16 cellular contexts compared by ENCODE assay signal in genomic region chr15:69558138-69558409, GRCh38.
DNase-seq lines count a peak whose midpoint lies in the region; ATAC-seq, FAIRE-seq and TF ChIP-seq lines count a peak whose summit lies in the region.
"Had no signal": no experiment of that assay in that cellular context is flagged by ENCODE, and none has a peak within 500 bp of the region (broad histone marks: within the 10 kb centered on the region; RNA-seq: fewer than 3 reads in every experiment).

No MANE protein-coding gene starts in this region.

- no peak overlapping the region for H3K4me3 Mint-ChIP-seq in astrocyte (ENCODE audit: unreplicated experiment)
- H3K4me3 Mint-ChIP-seq: activated CD4-positive, alpha-beta T cell treated with anti-CD3 and anti-CD28 coated beads, Interleukin-2, amount 10 ng/mL, durations not matched to agents 7 days and 5 days; activated naive CD8-positive, alpha-beta T cell; CD8-positive, alpha-beta T cell; H9 had no signal

- H3K9me3 ChIP-seq in HEK293 (ENCODE audit: control insufficient read depth, insufficient read depth, low read depth, low read length) (no peaks in the 10 kb centered on the region), astrocyte (ENCODE audit: insufficient read depth, low read depth, low read length) (no peaks in the 10 kb centered on the region), mucosa of rectum (ENCODE audit: control insufficient read depth in 2 of 2, low read length in 2 of 2) (no peaks in the 10 kb centered on the region), tibial nerve (no peaks in the 10 kb centered on the region)
- H3K9me3 ChIP-seq: lower lobe of right lung had no signal

- H3K79me2 ChIP-seq in astrocyte (ENCODE audit: insufficient read depth, low read length): no peaks in the 10 kb centered on the region

- H3K27ac Mint-ChIP-seq in astrocyte (ENCODE audit: unreplicated experiment): peak overlapping the region; percentile 71
- H3K27ac Mint-ChIP-seq: activated CD4-positive, alpha-beta T cell treated with anti-CD3 and anti-CD28 coated beads, Interleukin-2, amount 10 ng/mL, durations not matched to agents 7 days and 5 days; activated naive CD8-positive, alpha-beta T cell; CD8-positive, alpha-beta T cell; H9 had no signal

- H3K4me2 ChIP-seq in astrocyte (ENCODE audit: low read length): no peak overlapping the region

- no peak for FAIRE-seq in astrocyte (lab: Jason Lieb, UNC)

- POLR2A ChIA-PET in HEK293 (lab: Yijun Ruan, JAX): no interaction called here

- peaks cover 13% of the 10 kb centered on the region for H3K4me1 Mint-ChIP-seq in astrocyte (ENCODE audit: low read depth, unreplicated experiment)
- H3K4me1 Mint-ChIP-seq: activated CD4-positive, alpha-beta T cell treated with anti-CD3 and anti-CD28 coated beads, Interleukin-2, amount 10 ng/mL, durations not matched to agents 7 days and 5 days had no signal

- CTCF ChIA-PET in HEK293 (lab: Yijun Ruan, JAX): interaction anchor here (1.1 to 1.3 kb wide), 3 partner anchors 14 to 36 kb away, joined by 3 read pairs; no protein-coding TSS in a partner anchor

- TF ChIP-seq CTCF in HEK293 (tag by site-specific recombination; IDR thresholded peaks at IDR 0.05) (no peak), astrocyte (IDR thresholded peaks at IDR 0.05; ENCODE audit: insufficient read depth, low read depth, low read length) (no peak), tibial nerve (IDR thresholded peaks at IDR 0.05) (no peak)

- H3K27me3 Mint-ChIP-seq in astrocyte (ENCODE audit: low read depth, unreplicated experiment): peaks cover 25% of the 10 kb centered on the region
- H3K27me3 Mint-ChIP-seq: activated naive CD8-positive, alpha-beta T cell had no signal

- H3K9ac ChIP-seq in astrocyte (ENCODE audit: low read length) (no peak overlapping the region), mucosa of rectum (ENCODE audit: low read depth in 1 of 2, low read length in 2 of 2) (no peak overlapping the region)

- no peak overlapping the region for H3K4me3 ChIP-seq in HEK293 (ENCODE audit: low read depth, low read length)
- H3K4me3 ChIP-seq in astrocyte (ENCODE audit: insufficient read depth, low read depth, low read length): no peak overlapping the region
- no peak overlapping the region for H3K4me3 ChIP-seq in mucosa of rectum (ENCODE audit: low read length in 2 of 2)
- no peak overlapping the region for H3K4me3 ChIP-seq in tibial nerve
- H3K4me3 ChIP-seq: lower lobe of right lung had no signal

- no peaks in the 10 kb centered on the region for H3K9me3 Mint-ChIP-seq in astrocyte (ENCODE audit: unreplicated experiment)
- H3K9me3 Mint-ChIP-seq: activated CD4-positive, alpha-beta T cell treated with anti-CD3 and anti-CD28 coated beads, Interleukin-2, amount 10 ng/mL, durations not matched to agents 7 days and 5 days; CD8-positive, alpha-beta T cell; H9 had no signal

- H3K36me3 ChIP-seq in HEK293 (ENCODE audit: control insufficient read depth in 2 of 2, insufficient read depth in 1 of 2, low read length in 2 of 2) (no peaks in the 10 kb centered on the region), astrocyte (ENCODE audit: insufficient read depth, low read length) (no peaks in the 10 kb centered on the region), mucosa of rectum (ENCODE audit: control insufficient read depth in 2 of 2, insufficient read depth in 2 of 2, low read length in 2 of 2) (no peaks in the 10 kb centered on the region), tibial nerve (no peaks in the 10 kb centered on the region)
- H3K36me3 ChIP-seq: lower lobe of right lung had no signal

- H4K20me1 ChIP-seq in astrocyte (ENCODE audit: insufficient read depth, low read length): no peaks in the 10 kb centered on the region

- H3K4me1 ChIP-seq in HEK293 (ENCODE audit: control insufficient read depth, insufficient read depth, low read length) (peaks cover 9% of the 10 kb centered on the region), astrocyte (ENCODE audit: insufficient read depth, low read length) (peaks cover 18% of the 10 kb centered on the region), mucosa of rectum (ENCODE audit: control insufficient read depth in 2 of 2, insufficient read depth in 2 of 2, low read length in 2 of 2) (peaks cover 62 to 83% of the 10 kb centered on the region in 2 donors), tibial nerve (peaks cover 0 to 28% (median 24%) of the 10 kb centered on the region in 4 donors)

- DNase-seq in astrocyte (ENCODE audit: low read depth) (no peak), tibial nerve (ENCODE audit: low spot score in 2 of 2) (no peak), SW 1271 (lab: John Stamatoyannopoulos, UW) (no peak), midbrain (lab: John Stamatoyannopoulos, UW) (no peak)
- DNase-seq: activated CD4-positive, alpha-beta T cell treated with anti-CD3 and anti-CD28 coated beads, Interleukin-2, amount 10 ng/mL, durations not matched to agents 7 days and 5 days; CD8-positive, alpha-beta T cell; effector CD8-positive, alpha-beta T cell; foreskin melanocyte; H9; lower lobe of right lung; NCI-H1694 treated with DMSO at 0.1 percent for 48 hours; T-helper 2 cell had no signal

- peaks cover 17% of the 10 kb centered on the region for H3K27me3 ChIP-seq in astrocyte (ENCODE audit: insufficient read depth, low read length)
- no peaks in the 10 kb centered on the region for H3K27me3 ChIP-seq in mucosa of rectum (ENCODE audit: control insufficient read depth in 2 of 2, insufficient read depth in 2 of 2, low read length in 2 of 2)
- H3K27me3 ChIP-seq in tibial nerve: no peaks in the 10 kb centered on the region

- no peak for ATAC-seq in HG03520 (IDR thresholded peaks at IDR 0.05; ENCODE audit: unreplicated experiment)
- ATAC-seq: CD8-positive, alpha-beta T cell had no signal

- H2AFZ ChIP-seq in astrocyte (ENCODE audit: low read depth, low read length): no peak overlapping the region

- TF ChIP-seq EP300 in tibial nerve (IDR thresholded peaks at IDR 0.05): no peak

- H3K27ac ChIP-seq in HEK293 (ENCODE audit: extremely low read depth, low read depth, low read length) (no peak overlapping the region), astrocyte (ENCODE audit: low read depth, low read length) (peak overlapping the region; percentile 66), mucosa of rectum (ENCODE audit: low read depth in 2 of 2, low read length in 2 of 2) (peak overlapping the region; percentile 59 to 71), tibial nerve (peak overlapping the region; percentile 10 to 88 (median 78))

- no peak for TF ChIP-seq POLR2A in tibial nerve (IDR thresholded peaks at IDR 0.05)

- peaks cover under 1% of the 10 kb centered on the region for H3K36me3 Mint-ChIP-seq in astrocyte (ENCODE audit: low read depth, unreplicated experiment)
- H3K36me3 Mint-ChIP-seq: activated naive CD8-positive, alpha-beta T cell; CD8-positive, alpha-beta T cell had no signal

TF ChIP-seq in HEK293, 187 proteins besides CTCF, POLR2A, EP300 and RAD21 (continues in another document):
- no peak for TF ChIP-seq BCL6B (tag by site-specific recombination; IDR thresholded peaks at IDR 0.05)
- TF ChIP-seq ZNF473 (tag by site-specific recombination; IDR thresholded peaks at IDR 0.05): no peak
- no peak for TF ChIP-seq ZNF704 (tag by site-specific recombination; IDR thresholded peaks at IDR 0.05)
- no peak for TF ChIP-seq KLF7 (tag by site-specific recombination; IDR thresholded peaks at IDR 0.05; ENCODE audit: borderline replicate concordance)
- no peak for TF ChIP-seq ZFP3 (tag by site-specific recombination; IDR thresholded peaks at IDR 0.05; ENCODE audit: low read depth)
- TF ChIP-seq ZNF510 (tag by site-specific recombination; IDR thresholded peaks at IDR 0.05; ENCODE audit: insufficient replicate concordance): no peak
- no peak for TF ChIP-seq ZNF670 (tag by site-specific recombination; IDR thresholded peaks at IDR 0.05; ENCODE audit: low read depth)
- no peak for TF ChIP-seq ZNF654 (tag by site-specific recombination; IDR thresholded peaks at IDR 0.05; ENCODE audit: low read depth)
- no peak for TF ChIP-seq ZNF114 (tag by site-specific recombination; IDR thresholded peaks at IDR 0.05)
- TF ChIP-seq ZBTB1 (tag by site-specific recombination; IDR thresholded peaks at IDR 0.05): no peak
- no peak for TF ChIP-seq GLI2 (tag by site-specific recombination; IDR thresholded peaks at IDR 0.05; ENCODE audit: borderline replicate concordance, low read depth)
- peak; percentile 66; the same call in 1 of the 2 replicates for TF ChIP-seq SCRT2 (tag by site-specific recombination; IDR thresholded peaks at IDR 0.05)
- no peak for TF ChIP-seq ZBTB6 (tag by site-specific recombination; IDR thresholded peaks at IDR 0.05)
- no peak for TF ChIP-seq ZNF324 (tag by site-specific recombination; IDR thresholded peaks at IDR 0.05)
- TF ChIP-seq ZNF366 (tag by site-specific recombination; conservative IDR thresholded peaks at IDR 0.05): no peak
- TF ChIP-seq YY1 (tag by site-specific recombination; IDR thresholded peaks at IDR 0.05): no peak
